8 cellular contexts compared by ENCODE assay signal in the genomic region with DNA sequence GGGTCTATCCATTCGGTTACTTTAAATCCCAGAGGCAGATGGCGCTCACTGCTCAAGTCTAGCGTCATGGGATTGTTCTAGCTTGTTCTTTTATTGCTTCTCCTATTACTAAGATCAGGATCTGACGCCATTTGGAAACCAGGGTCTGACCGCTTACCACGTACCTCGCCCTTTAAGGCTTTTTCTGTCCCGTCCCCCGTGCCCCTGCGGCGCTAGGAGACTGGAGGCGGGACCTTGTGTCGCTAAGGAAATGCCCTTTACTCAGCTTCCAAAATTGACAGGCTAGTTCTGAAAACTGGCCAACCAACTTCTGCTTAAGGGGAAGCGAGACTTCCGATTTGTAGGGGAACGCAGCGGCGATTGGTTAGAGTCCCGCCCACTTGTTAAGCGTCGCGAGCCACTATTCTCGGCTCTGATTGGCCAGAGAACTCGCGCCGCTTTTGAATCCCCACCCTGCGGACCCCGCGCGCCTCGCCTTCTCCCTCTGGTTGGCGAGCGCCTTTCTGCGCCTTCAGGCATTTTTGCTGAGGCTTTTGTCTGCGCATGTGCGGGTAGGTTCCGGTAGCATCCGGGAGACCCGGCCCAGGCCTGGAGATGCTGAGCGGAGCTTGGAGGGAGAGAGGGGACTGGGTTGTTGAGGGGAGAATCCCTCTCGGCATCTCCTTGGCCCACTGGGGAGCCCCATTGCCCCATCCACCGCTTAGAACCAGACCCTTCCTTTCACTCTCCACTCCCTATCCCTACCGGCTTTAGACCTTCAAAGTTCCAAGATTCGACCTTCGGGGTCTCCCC. TPM values are rescaled to one million over a fixed set of nuclear protein-coding genes. Genes with fewer than 3 reads are reported as not detected.
A peak's percentile ranks its signal among the peaks of the same experiment; 100 is the strongest.
DNase-seq lines count a peak whose midpoint lies in the region; ATAC-seq and TF ChIP-seq lines count a peak whose summit lies in the region.

No MANE protein-coding gene starts in this region.

- H3K9me3 ChIP-seq in spleen = no peaks in the 10 kb centered on the region

- H3K4me3 Mint-ChIP-seq in activated B cell treated with CpG ODN at 0.5 μM for 24 hours = peak overlapping the region; percentile 83

- peak overlapping the region; percentile 71 for H3K27ac ChIP-seq in caudate nucleus (ENCODE audit: low read depth, low read length)
- H3K27ac ChIP-seq in spleen = peak overlapping the region; percentile 76 to 89 (median 83)

- no peaks in the 10 kb centered on the region for H3K36me3 ChIP-seq in spleen

- no peaks in the 10 kb centered on the region for H3K36me3 Mint-ChIP-seq in activated B cell treated with CpG ODN at 0.5 μM for 24 hours (ENCODE audit: low read depth)

- peak overlapping the region; percentile 16 to 66 (median 34) for H3K4me3 ChIP-seq in spleen

- peak overlapping the region; percentile 90 for H3K27ac Mint-ChIP-seq in activated B cell treated with CpG ODN at 0.5 μM for 24 hours

- peaks cover 4 to 56% (median 27%) of the 10 kb centered on the region in 6 donors for H3K4me1 ChIP-seq in spleen

- intact Hi-C loops in activated B cell treated with CpG ODN at 0.5 μM for 24 hours (cut with micrococcal nuclease) = loop anchor here (1.0 kb wide), 4 partner anchors 23 to 55 kb away; a partner anchor contains a TSS
- intact Hi-C loops in spleen (cut with DNase I; ENCODE audit: low total_unique reads) = loop anchor here (10.0 kb wide), 1 partner anchor 49 kb away; a partner anchor contains a TSS

- H3K27me3 Mint-ChIP-seq in activated B cell treated with CpG ODN at 0.5 μM for 24 hours = no peaks in the 10 kb centered on the region

- ATAC-seq in GM18499 (IDR thresholded peaks at IDR 0.05; ENCODE audit: insufficient read depth, unreplicated experiment) = peak; percentile 66
- peak; percentile 85 for ATAC-seq in HG02870 (IDR thresholded peaks at IDR 0.05; ENCODE audit: unreplicated experiment)
- peak; percentile 87 for ATAC-seq in activated B cell treated with CpG ODN at 0.5 μM for 24 hours (ENCODE audit: low read depth)

- peaks cover 0 to 4% (median 0%) of the 10 kb centered on the region in 7 donors for H3K27me3 ChIP-seq in spleen (replicated peaks in 1 of 7)

- H3K9me3 Mint-ChIP-seq in activated B cell treated with CpG ODN at 0.5 μM for 24 hours = no peaks in the 10 kb centered on the region

- 2 to 7% (median 3%) methylated on average over 20 to 45 of the region's 45 CpGs for WGBS in spleen, 5 donors

- DNase-seq in NCI-H2107 (lab: John Stamatoyannopoulos, UW) (peak; percentile 62), activated B cell treated with CpG ODN at 0.5 μM for 24 hours (peak; percentile 76), caudate nucleus (lab: John Stamatoyannopoulos, UW) (peak; percentile 35 to 98 (median 88)), iris pigment epithelial cell (ENCODE audit: low read depth) (peak; percentile 99), spleen (peak; percentile 95), NCI-H187 (lab: John Stamatoyannopoulos, UW) (no peak)

- no peak for TF ChIP-seq POLR2A in spleen (IDR thresholded peaks at IDR 0.05)

- POLR2A ChIA-PET in activated B cell treated with CpG ODN at 0.5 μM for 24 hours (lab: Charles Lee) = interaction anchor here (0.5 to 3.8 kb wide), 12 partner anchors 10 to 153 kb away, joined by 3 to 64 read pairs (median 4); a partner anchor contains a TSS

- CTCF ChIA-PET in activated B cell treated with CpG ODN at 0.5 μM for 24 hours (lab: Charles Lee) = interaction anchor here (0.8 to 3.0 kb wide), 4 partner anchors 24 to 263 kb away, joined by 3 to 13 read pairs (median 7); a partner anchor contains a TSS

- TF ChIP-seq CTCF in activated B cell treated with CpG ODN at 0.5 μM for 24 hours (IDR thresholded peaks at IDR 0.05) (no peak), spleen (IDR thresholded peaks at IDR 0.05 in 8 of 11, conservative IDR thresholded peaks at IDR 0.05 in 3 of 11) (peak in 3 of 11 experiments; percentile 7 to 39 (median 17))

- H3K4me1 Mint-ChIP-seq in activated B cell treated with CpG ODN at 0.5 μM for 24 hours = peaks cover 37% of the 10 kb centered on the region

RNA-seq across cellular contexts. Expression of a gene that starts 3.9 kb away (rescaled TPM):
- total RNA-seq in activated B cell treated with CpG ODN at 0.5 μM for 24 hours (0.17 TPM in 1 of 2 replicates, not detected in the other), spleen (1 to 10 TPM in 1 of 7 donors, under 1 TPM in 2, not detected in 4; 0.20 to 2.4 (median 0.28) TPM)
- under 1 TPM; 0.13 to 0.23 (median 0.19) TPM for polyA plus RNA-seq in spleen

RNA-seq across cellular contexts. Expression of a gene that starts 6.5 kb away (rescaled TPM):
- total RNA-seq in activated B cell treated with CpG ODN at 0.5 μM for 24 hours (not detected in 2 replicates), spleen (not detected)
- polyA plus RNA-seq in spleen = not detected

RNA-seq across cellular contexts. Expression of a gene that starts 21.8 kb away (rescaled TPM):
- total RNA-seq in activated B cell treated with CpG ODN at 0.5 μM for 24 hours = 1.6 and 2.1 TPM in 2 replicates
- 100 to 1,000 TPM in 3 of 7 donors, 10 to 100 TPM in 4; 54.5 to 144 (median 94.1) TPM for total RNA-seq in spleen
- polyA plus RNA-seq in spleen = 10 to 100 TPM; 30.8 to 43.7 (median 37.8) TPM

RNA-seq across cellular contexts. Expression of a gene that starts 23.2 kb away (rescaled TPM):
- total RNA-seq in activated B cell treated with CpG ODN at 0.5 μM for 24 hours (50.3 and 52.2 TPM in 2 replicates), spleen (100 to 1,000 TPM in 4 of 7 donors, 10 to 100 TPM in 3; 68.9 to 155 (median 102) TPM)
- 10 to 100 TPM; 38.0 to 47.3 (median 41.2) TPM for polyA plus RNA-seq in spleen

RNA-seq across cellular contexts. Expression of a gene that starts 25.4 kb away (rescaled TPM):
- total RNA-seq in activated B cell treated with CpG ODN at 0.5 μM for 24 hours (2.2 TPM in 1 of 2 replicates, not detected in the other), spleen (1 to 10 TPM in 5 of 7 donors, not detected in 2; 2.1 to 4.9 (median 2.5) TPM)
- polyA plus RNA-seq in spleen = 1 to 10 TPM in 1 of 3 donors, under 1 TPM in 2; 0.36 to 3.4 (median 0.77) TPM

Comparison
In these comparisons a context has a peak if more than half of its experiments do, and no peak if none do; other contexts are left out.
1. DNase-seq: peak in NCI-H2107 (single experiment), activated B cell treated with CpG ODN at 0.5 μM for 24 hours (single experiment), caudate nucleus (61 of 61), iris pigment epithelial cell (single experiment) and spleen (single experiment); none in NCI-H187 (0 of 2).
2. RNA of a gene that starts 21.8 kb away (total RNA-seq): 54.5 to 144 TPM in spleen; 1.6 to 2.1 TPM in activated B cell treated with CpG ODN at 0.5 μM for 24 hours; every median in the first group is over 10 times any median in the second.
3. Peak in every context shown above with its lines, with median percentiles within 50 percentile points of each other: ATAC-seq.